In genomic region chr1:116405241-116406135, GRCh38 we compare ENCODE assay signal across 15 cellular contexts. TPM values are rescaled to one million over a fixed set of nuclear protein-coding genes. Genes with fewer than 3 reads are reported as not detected.
DNase-seq lines count a peak whose midpoint lies in the region; ATAC-seq lines count a peak whose summit lies in the region.
"Had no signal": no experiment of that assay in that cellular context is flagged by ENCODE, and none has a peak within 500 bp of the region (broad histone marks: within the 10 kb centered on the region; RNA-seq: fewer than 3 reads in every experiment).

No MANE protein-coding gene starts in this region.

- POLR2A ChIA-PET in activated CD4-positive, alpha-beta T cell treated with anti-CD3 and anti-CD28 coated beads, Interleukin-2, amount 10 ng/mL, durations not matched to agents 7 days and 5 days (lab: Charles Lee), result interaction anchor here (0.8 kb wide), 1 partner anchor 13 kb away, joined by 3 read pairs; no protein-coding TSS in a partner anchor

- peak overlapping the region; percentile 57 for H3K27ac Mint-ChIP-seq in activated CD4-positive, alpha-beta T cell treated with anti-CD3 and anti-CD28 coated beads, Interleukin-2, amount 10 ng/mL, durations not matched to agents 7 days and 5 days
- peak overlapping the region; percentile 75 for H3K27ac Mint-ChIP-seq in stimulated activated effector memory CD8-positive, alpha-beta T cell treated with anti-CD3 and anti-CD28 coated beads, Interleukin-12 subunit alpha, Interleukin-12 subunit beta, amount 100 ng/mL, for 72 hours
- no peak overlapping the region for H3K27ac Mint-ChIP-seq in activated T-helper 1 cell treated with anti-CD3 and anti-CD28 coated beads, Interleukin-12 subunit alpha, Interleukin-12 subunit beta, Interleukin-2, Interleukin-4 antibody, amounts not matched to agents 30 ng/mL and 10 ng/mL and 1 ng/mL, durations not matched to agents 14 hours and 24 hours and 36 hours

- peaks cover 59% of the 10 kb centered on the region for H3K36me3 Mint-ChIP-seq in activated CD4-positive, alpha-beta T cell treated with anti-CD3 and anti-CD28 coated beads, Interleukin-2, amount 10 ng/mL, durations not matched to agents 7 days and 5 days (ENCODE audit: low read depth)
- peaks cover 64% of the 10 kb centered on the region for H3K36me3 Mint-ChIP-seq in stimulated activated effector memory CD8-positive, alpha-beta T cell treated with anti-CD3 and anti-CD28 coated beads, Interleukin-12 subunit alpha, Interleukin-12 subunit beta, amount 100 ng/mL, for 72 hours
- H3K36me3 Mint-ChIP-seq in activated T-helper 1 cell treated with anti-CD3 and anti-CD28 coated beads, Interleukin-12 subunit alpha, Interleukin-12 subunit beta, Interleukin-2, Interleukin-4 antibody, amounts not matched to agents 30 ng/mL and 10 ng/mL and 1 ng/mL, durations not matched to agents 14 hours and 24 hours and 36 hours (ENCODE audit: low read depth), result peaks cover 67% of the 10 kb centered on the region

- DNase-seq in activated CD4-positive, alpha-beta T cell treated with anti-CD3 and anti-CD28 coated beads, Interleukin-2, amount 10 ng/mL, durations not matched to agents 7 days and 5 days, result no peak
- no peak for DNase-seq in activated CD4-positive, alpha-beta T cell treated with anti-CD3 and anti-CD28 coated beads, Interleukin-2, amount 50 U/mL, for 4 hours
- no peak for DNase-seq in SK-N-MC (ENCODE audit: low read depth, low spot score)
- no peak for DNase-seq in Right ventricle myocardium superior
- no peak for DNase-seq in stimulated activated effector memory CD8-positive, alpha-beta T cell treated with anti-CD3 and anti-CD28 coated beads, Interleukin-12 subunit alpha, Interleukin-12 subunit beta, amount 100 ng/mL, for 72 hours (ENCODE audit: low spot score in 2 of 2)
- DNase-seq in NCI-H146 (lab: John Stamatoyannopoulos, UW), result no peak
- DNase-seq in stimulated activated CD4-positive, alpha-beta T cell treated with anti-CD3 and anti-CD28 coated beads, Interleukin-12 subunit alpha, Interleukin-12 subunit beta, amount 100 ng/mL, for 4 hours, result no peak
- no peak for DNase-seq in activated T-helper 1 cell treated with anti-CD3 and anti-CD28 coated beads, Interleukin-12 subunit alpha, Interleukin-12 subunit beta, Interleukin-2, Interleukin-4 antibody, amounts not matched to agents 30 ng/mL and 10 ng/mL and 1 ng/mL, durations not matched to agents 14 hours and 24 hours and 36 hours (ENCODE audit: low spot score)
- DNase-seq: activated T-cell treated with anti-CD3 and anti-CD28 coated beads, Interleukin-2, amount 50 U/mL, for 48 hours; KG1; small intestine; transverse colon had no signal

- intact Hi-C loops in Right ventricle myocardium superior (cut with DNase I), result no loop called here
- intact Hi-C loops in activated T-helper 1 cell treated with anti-CD3 and anti-CD28 coated beads, Interleukin-12 subunit alpha, Interleukin-12 subunit beta, Interleukin-2, Interleukin-4 antibody, amounts not matched to agents 30 ng/mL and 10 ng/mL and 1 ng/mL, durations not matched to agents 14 hours and 24 hours and 36 hours (cut with micrococcal nuclease), result no loop called here

- no peak overlapping the region for H3K4me3 ChIP-seq in SK-N-MC
- H3K4me3 ChIP-seq: coronary artery, transverse colon had no signal

- H3K9me3 Mint-ChIP-seq in activated CD4-positive, alpha-beta T cell treated with anti-CD3 and anti-CD28 coated beads, Interleukin-2, amount 10 ng/mL, durations not matched to agents 7 days and 5 days, result no peaks in the 10 kb centered on the region
- no peaks in the 10 kb centered on the region for H3K9me3 Mint-ChIP-seq in stimulated activated effector memory CD8-positive, alpha-beta T cell treated with anti-CD3 and anti-CD28 coated beads, Interleukin-12 subunit alpha, Interleukin-12 subunit beta, amount 100 ng/mL, for 72 hours
- no peaks in the 10 kb centered on the region for H3K9me3 Mint-ChIP-seq in activated T-helper 1 cell treated with anti-CD3 and anti-CD28 coated beads, Interleukin-12 subunit alpha, Interleukin-12 subunit beta, Interleukin-2, Interleukin-4 antibody, amounts not matched to agents 30 ng/mL and 10 ng/mL and 1 ng/mL, durations not matched to agents 14 hours and 24 hours and 36 hours
- H3K9me3 Mint-ChIP-seq: neural crest cell had no signal

- peaks cover 86% of the 10 kb centered on the region for H3K36me3 ChIP-seq in SK-N-MC (ENCODE audit: insufficient read depth, low read length)

- H3K27me3 Mint-ChIP-seq in activated CD4-positive, alpha-beta T cell treated with anti-CD3 and anti-CD28 coated beads, Interleukin-2, amount 10 ng/mL, durations not matched to agents 7 days and 5 days, result no peaks in the 10 kb centered on the region
- no peaks in the 10 kb centered on the region for H3K27me3 Mint-ChIP-seq in activated T-helper 1 cell treated with anti-CD3 and anti-CD28 coated beads, Interleukin-12 subunit alpha, Interleukin-12 subunit beta, Interleukin-2, Interleukin-4 antibody, amounts not matched to agents 30 ng/mL and 10 ng/mL and 1 ng/mL, durations not matched to agents 14 hours and 24 hours and 36 hours (ENCODE audit: insufficient read depth)

- no peaks in the 10 kb centered on the region for H3K9me3 ChIP-seq in SK-N-MC (ENCODE audit: low read depth, low read length)
- H3K9me3 ChIP-seq: transverse colon had no signal

- H3K4me3 Mint-ChIP-seq in activated CD4-positive, alpha-beta T cell treated with anti-CD3 and anti-CD28 coated beads, Interleukin-2, amount 10 ng/mL, durations not matched to agents 7 days and 5 days, result no peak overlapping the region
- no peak overlapping the region for H3K4me3 Mint-ChIP-seq in stimulated activated effector memory CD8-positive, alpha-beta T cell treated with anti-CD3 and anti-CD28 coated beads, Interleukin-12 subunit alpha, Interleukin-12 subunit beta, amount 100 ng/mL, for 72 hours
- no peak overlapping the region for H3K4me3 Mint-ChIP-seq in activated T-helper 1 cell treated with anti-CD3 and anti-CD28 coated beads, Interleukin-12 subunit alpha, Interleukin-12 subunit beta, Interleukin-2, Interleukin-4 antibody, amounts not matched to agents 30 ng/mL and 10 ng/mL and 1 ng/mL, durations not matched to agents 14 hours and 24 hours and 36 hours
- H3K4me3 Mint-ChIP-seq: neural crest cell had no signal

- peaks cover 17% of the 10 kb centered on the region for H3K4me1 Mint-ChIP-seq in activated CD4-positive, alpha-beta T cell treated with anti-CD3 and anti-CD28 coated beads, Interleukin-2, amount 10 ng/mL, durations not matched to agents 7 days and 5 days
- peaks cover 22% of the 10 kb centered on the region for H3K4me1 Mint-ChIP-seq in stimulated activated effector memory CD8-positive, alpha-beta T cell treated with anti-CD3 and anti-CD28 coated beads, Interleukin-12 subunit alpha, Interleukin-12 subunit beta, amount 100 ng/mL, for 72 hours
- H3K4me1 Mint-ChIP-seq in activated T-helper 1 cell treated with anti-CD3 and anti-CD28 coated beads, Interleukin-12 subunit alpha, Interleukin-12 subunit beta, Interleukin-2, Interleukin-4 antibody, amounts not matched to agents 30 ng/mL and 10 ng/mL and 1 ng/mL, durations not matched to agents 14 hours and 24 hours and 36 hours (ENCODE audit: low read depth), result peaks cover 23% of the 10 kb centered on the region
- H3K4me1 Mint-ChIP-seq: neural crest cell had no signal

- peak; percentile 78 for ATAC-seq in Right ventricle myocardium superior (ENCODE audit: poor library complexity)
- no peak for ATAC-seq in stimulated activated effector memory CD8-positive, alpha-beta T cell treated with anti-CD3 and anti-CD28 coated beads, Interleukin-12 subunit alpha, Interleukin-12 subunit beta, amount 100 ng/mL, for 72 hours

- peak overlapping the region; percentile 63 for H3K27ac ChIP-seq in SK-N-MC
- H3K27ac ChIP-seq: coronary artery, transverse colon, VCaP had no signal

- no peak overlapping the region for H3K9ac ChIP-seq in SK-N-MC (ENCODE audit: insufficient read length)

- CTCF ChIA-PET in activated CD4-positive, alpha-beta T cell treated with anti-CD3 and anti-CD28 coated beads, Interleukin-2, amount 10 ng/mL, durations not matched to agents 7 days and 5 days (lab: Charles Lee), result interaction anchor here (1.1 to 1.3 kb wide), 2 partner anchors 8 to 15 kb away, joined by 3 read pairs; no protein-coding TSS in a partner anchor

RNA-seq across cellular contexts. Expression of gene ATP1A1, which starts 32.4 kb away (rescaled TPM):
- total RNA-seq in activated CD4-positive, alpha-beta T cell treated with anti-CD3 and anti-CD28 coated beads, Interleukin-2, amount 10 ng/mL, durations not matched to agents 7 days and 5 days, result 100 to 1,000 TPM; 260 to 274 TPM
- 255 TPM for total RNA-seq in Right ventricle myocardium superior
- total RNA-seq in activated T-helper 1 cell treated with anti-CD3 and anti-CD28 coated beads, Interleukin-12 subunit alpha, Interleukin-12 subunit beta, Interleukin-2, Interleukin-4 antibody, amounts not matched to agents 30 ng/mL and 10 ng/mL and 1 ng/mL, durations not matched to agents 14 hours and 24 hours and 36 hours, result 238 and 240 TPM in 2 replicates
